Comparison of ENCODE assay signal across 8 cellular contexts in the genomic region with DNA sequence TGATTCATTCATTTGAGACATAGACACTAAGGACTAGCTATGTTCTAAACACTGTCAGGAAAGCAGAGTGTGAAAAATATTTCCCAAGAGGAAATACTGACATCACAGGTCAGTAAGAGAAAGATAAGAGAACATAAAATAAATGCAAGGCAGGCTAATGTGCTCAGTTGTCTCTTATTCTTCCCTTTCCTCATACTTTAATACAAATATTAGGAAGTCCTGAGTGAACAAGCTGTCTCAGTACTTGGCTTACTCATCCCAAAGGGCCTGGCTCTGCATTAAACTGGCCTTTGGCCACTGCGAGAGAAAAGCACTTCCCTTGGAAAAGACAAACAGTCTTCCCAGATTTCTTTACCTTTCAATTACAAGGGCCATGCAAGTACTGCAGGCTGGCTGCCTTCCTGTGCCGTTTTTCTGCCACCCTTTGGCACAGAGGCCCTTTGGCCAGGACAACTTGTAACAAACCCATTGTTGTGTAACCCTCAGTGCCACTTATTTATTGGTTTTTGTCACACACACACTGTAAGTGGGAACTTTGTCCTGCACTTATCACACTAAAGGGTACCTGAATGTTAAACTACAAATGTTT. TPM values are rescaled to one million over a fixed set of nuclear protein-coding genes. Genes with fewer than 3 reads are reported as not detected.
DNase-seq lines count a peak whose midpoint lies in the region; ATAC-seq and TF ChIP-seq lines count a peak whose summit lies in the region.

No MANE protein-coding gene starts in this region.

- H3K4me2 ChIP-seq in OCI-LY1 (ENCODE audit: low read length), result no peak overlapping the region

- H3K27me3 ChIP-seq in OCI-LY1 (ENCODE audit: insufficient read depth, low read length), result no peaks in the 10 kb centered on the region
- H3K27me3 ChIP-seq in foreskin keratinocyte, result no peaks in the 10 kb centered on the region

- no peak for ATAC-seq in stimulated activated naive CD8-positive, alpha-beta T cell treated with anti-CD3 and anti-CD28 coated beads, Interleukin-15, Interleukin-2, amounts not matched to agents 100 U/mL and 50 U/mL, for 24 hours
- ATAC-seq in foreskin keratinocyte, result no peak

- no peaks in the 10 kb centered on the region for H3F3A ChIP-seq in OCI-LY1 (ENCODE audit: insufficient read depth, low read length)

- no peak for DNase-seq in epithelial cell of prostate (ENCODE audit: low read depth, low spot score)
- DNase-seq in stimulated activated naive CD8-positive, alpha-beta T cell treated with anti-CD3 and anti-CD28 coated beads, Interleukin-15, Interleukin-2, amounts not matched to agents 100 U/mL and 50 U/mL, for 24 hours, result no peak
- DNase-seq in activated CD4-positive, alpha-beta T cell treated with anti-CD3 and anti-CD28 coated beads for 1 hour, result no peak
- DNase-seq in foreskin keratinocyte, result no peak
- no peak for DNase-seq in GM19238 (ENCODE audit: insufficient read length, low spot score)

- H3K4me1 ChIP-seq in OCI-LY1 (ENCODE audit: insufficient read depth, low read length, severe bottlenecking) (peaks cover 16% of the 10 kb centered on the region), mesodermal cell (ENCODE audit: control insufficient read depth, insufficient read depth, low read length, poor library complexity, severe bottlenecking) (no peaks in the 10 kb centered on the region), foreskin keratinocyte (no peaks in the 10 kb centered on the region)

- no peak overlapping the region for H2AFZ ChIP-seq in OCI-LY1 (ENCODE audit: low read length)

- H3K9me2 ChIP-seq in OCI-LY1 (ENCODE audit: low read depth, low read length), result no peaks in the 10 kb centered on the region

- H3K4me3 ChIP-seq in OCI-LY1 (ENCODE audit: low read depth, low read length, poor library complexity, severe bottlenecking) (no peak overlapping the region), mesodermal cell (ENCODE audit: extremely low read depth, insufficient read depth, low read length, poor library complexity, severe bottlenecking) (no peak overlapping the region)

- H3K36me3 ChIP-seq in OCI-LY1 (ENCODE audit: insufficient read depth, low read length) (peaks cover 20% of the 10 kb centered on the region; the same call in 1 of the 2 replicates), mesodermal cell (ENCODE audit: control insufficient read depth, insufficient read depth, low read length) (peaks cover 12% of the 10 kb centered on the region)

- no peaks in the 10 kb centered on the region for H3K79me2 ChIP-seq in OCI-LY1 (ENCODE audit: insufficient read depth, low read length)

- H3K9ac ChIP-seq in OCI-LY1 (ENCODE audit: low read length), result no peak overlapping the region

- H3K9me3 ChIP-seq in OCI-LY1 (ENCODE audit: low read length) (no peaks in the 10 kb centered on the region), mesodermal cell (ENCODE audit: control insufficient read depth, low read length) (no peaks in the 10 kb centered on the region)

- no peaks in the 10 kb centered on the region for H4K20me1 ChIP-seq in OCI-LY1 (ENCODE audit: insufficient read depth, low read length)

- H3K27ac ChIP-seq in 22Rv1, result peak overlapping the region; percentile 72
- peak overlapping the region; percentile 30 for H3K27ac ChIP-seq in OCI-LY1 (ENCODE audit: low read depth, low read length, poor library complexity, severe bottlenecking)
- peak overlapping the region; percentile 34 for H3K27ac ChIP-seq in epithelial cell of prostate
- peak overlapping the region; percentile 46 for H3K27ac ChIP-seq in mesodermal cell (ENCODE audit: low read depth, low read length, severe bottlenecking)
- no peak overlapping the region for H3K27ac ChIP-seq in foreskin keratinocyte

- TF ChIP-seq CTCF in 22Rv1 (IDR thresholded peaks at IDR 0.05), result no peak
- TF ChIP-seq CTCF in OCI-LY1 (IDR thresholded peaks at IDR 0.05; ENCODE audit: low read length), result no peak
- no peak for TF ChIP-seq CTCF in foreskin keratinocyte (conservative IDR thresholded peaks at IDR 0.05)

- 75 to 77% methylated on average over 2 of the region's 2 CpGs for WGBS in mesodermal cell (ENCODE audit: insufficient coverage in 2 of 2), 2 experiments

RNA-seq across cellular contexts. Expression of gene EDC3, which starts 31.7 kb away (rescaled TPM):
- 34.4 TPM for polyA plus RNA-seq in mesodermal cell (2013, experiment 1 of 2)
- 25.6 TPM for polyA plus RNA-seq in mesodermal cell (2013, experiment 2 of 2)
- total RNA-seq in foreskin keratinocyte, result 21.7 and 24.1 TPM in 2 replicates
- 23.0 and 24.5 TPM in 2 replicates for polyA plus RNA-seq in foreskin keratinocyte

RNA-seq across cellular contexts. Expression of gene CLK3, which starts 48.5 kb away (rescaled TPM):
- 80.6 TPM for polyA plus RNA-seq in mesodermal cell (2013, experiment 1 of 2)
- 65.9 TPM for polyA plus RNA-seq in mesodermal cell (2013, experiment 2 of 2)
- total RNA-seq in foreskin keratinocyte, result 51.9 and 60.4 TPM in 2 replicates
- polyA plus RNA-seq in foreskin keratinocyte, result 41.7 and 48.1 TPM in 2 replicates
